In the genomic region with DNA sequence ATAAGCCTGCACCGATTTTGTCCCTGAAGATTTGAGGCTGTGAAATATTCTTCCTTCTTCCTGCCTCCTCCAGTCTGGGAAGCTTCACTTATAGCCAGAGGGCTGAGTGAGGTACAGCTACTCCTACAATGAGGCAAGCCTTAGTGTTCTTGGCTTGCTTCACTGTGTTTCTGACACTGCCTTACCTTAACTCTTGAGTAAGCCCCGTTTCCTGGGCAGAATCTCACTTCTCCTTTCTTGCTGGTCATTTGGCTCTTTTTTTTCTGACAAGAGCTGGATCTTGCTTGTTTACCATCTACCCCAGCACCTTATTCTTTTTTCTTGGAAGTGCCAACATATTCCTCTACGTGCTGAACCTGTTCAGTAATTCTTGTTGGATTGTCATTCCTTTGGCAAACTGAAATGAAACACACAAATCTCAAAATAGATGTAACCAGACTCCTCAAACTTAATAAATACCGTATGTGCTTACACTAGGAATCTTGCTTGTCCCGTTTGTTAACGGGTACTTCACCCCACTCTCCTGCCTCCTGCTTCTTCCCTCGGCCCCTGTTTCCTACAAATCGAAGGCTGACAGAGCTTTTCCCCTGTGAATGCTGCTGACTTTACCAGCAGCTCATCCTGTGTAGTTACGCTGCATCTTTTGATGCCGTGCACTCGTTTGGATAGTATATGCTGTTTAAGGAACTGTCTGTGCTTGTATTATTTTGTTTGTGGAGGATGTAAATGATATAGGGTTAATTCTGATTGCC, we compare ENCODE assay signal across 1 cellular context.
TF ChIP-seq lines count a peak whose summit lies in the region.

No MANE protein-coding gene starts in this region.

TF ChIP-seq in GM12878, 131 proteins besides CTCF, POLR2A, EP300 and RAD21 (continued from another document):
- no peak for TF ChIP-seq E4F1 (IDR thresholded peaks at IDR 0.05; ENCODE audit: borderline replicate concordance, partially characterized antibody)
- TF ChIP-seq RFX5 (IDR thresholded peaks at IDR 0.05; ENCODE audit: low read depth, low read length), result no peak
- peak; percentile 18 for TF ChIP-seq SP1 (IDR thresholded peaks at IDR 0.05; ENCODE audit: low read depth, low read length)
- TF ChIP-seq BACH1 (IDR thresholded peaks at IDR 0.05; ENCODE audit: borderline replicate concordance), result no peak
- TF ChIP-seq DPF2 (IDR thresholded peaks at IDR 0.05), result peak; percentile 73
